8 cellular contexts compared by ENCODE assay signal in the genomic region with DNA sequence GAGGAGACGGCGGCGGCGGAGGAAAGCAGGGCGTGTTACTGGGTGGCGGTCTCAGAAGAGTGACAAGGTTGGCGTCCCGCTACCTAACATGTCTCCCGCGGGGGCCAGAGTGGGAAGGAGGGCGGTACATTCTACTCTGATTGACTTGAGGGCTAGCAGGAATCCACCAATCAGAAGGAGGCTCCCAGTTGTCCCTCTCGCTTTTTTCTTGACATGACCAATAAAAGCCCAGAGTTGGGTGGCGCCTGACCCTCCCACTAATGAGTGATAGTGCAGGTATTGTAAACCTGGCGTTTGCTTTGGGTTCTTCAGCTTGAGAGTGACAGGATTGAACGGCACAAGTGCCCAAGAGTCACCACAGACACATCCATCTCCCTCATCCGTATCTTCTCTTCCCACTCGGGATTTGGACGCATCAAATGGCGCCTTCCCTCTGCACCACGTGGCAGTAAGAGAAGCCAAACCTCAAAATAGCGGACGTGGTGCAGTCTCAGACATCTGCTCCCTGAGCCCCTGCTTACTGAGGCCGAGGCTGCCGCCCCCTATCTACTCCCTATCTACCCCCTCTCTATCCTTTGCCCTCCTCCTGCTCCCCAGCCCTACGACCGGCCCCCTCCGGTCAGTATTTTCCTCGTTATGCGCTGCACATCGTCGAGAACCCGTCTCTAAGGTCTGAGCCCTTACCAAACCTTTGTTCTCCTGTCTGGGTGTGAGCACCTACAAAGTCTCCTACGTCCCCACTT. TPM values are rescaled to one million over a fixed set of nuclear protein-coding genes. Genes with fewer than 3 reads are reported as not detected.
DNase-seq lines count a peak whose midpoint lies in the region; ATAC-seq and TF ChIP-seq lines count a peak whose summit lies in the region.

No MANE protein-coding gene starts in this region.

- H3K27ac Mint-ChIP-seq in activated CD4-positive, alpha-beta T cell treated with anti-CD3 and anti-CD28 coated beads for 36 hours: peak overlapping the region; percentile 94

- H3K4me1 ChIP-seq in BE2C: no peaks in the 10 kb centered on the region

- peak; percentile 87 for ATAC-seq in HG03439 (IDR thresholded peaks at IDR 0.05; ENCODE audit: unreplicated experiment)
- ATAC-seq in activated CD4-positive, alpha-beta T cell treated with anti-CD3 and anti-CD28 coated beads for 36 hours: peak; percentile 94

- peaks cover 7% of the 10 kb centered on the region for H3K36me3 Mint-ChIP-seq in activated CD4-positive, alpha-beta T cell treated with anti-CD3 and anti-CD28 coated beads for 36 hours (ENCODE audit: low read depth)

- TF ChIP-seq CTCF in BE2C (IDR thresholded peaks at IDR 0.05; ENCODE audit: low read depth, low read length): no peak

- H3K9me3 ChIP-seq in BE2C: no peaks in the 10 kb centered on the region

- H3K27ac ChIP-seq in cingulate gyrus (ENCODE audit: low read depth, low read length): peak overlapping the region; percentile 76
- peak overlapping the region; percentile 95 for H3K27ac ChIP-seq in layer of hippocampus (ENCODE audit: low read depth, low read length)

- H3K27me3 Mint-ChIP-seq in activated CD4-positive, alpha-beta T cell treated with anti-CD3 and anti-CD28 coated beads for 36 hours: no peaks in the 10 kb centered on the region

- H3K4me3 Mint-ChIP-seq in activated CD4-positive, alpha-beta T cell treated with anti-CD3 and anti-CD28 coated beads for 36 hours: peak overlapping the region; percentile 99

- DNase-seq in BE2C: peak; percentile 86
- DNase-seq in GM19238 (ENCODE audit: insufficient read length, low spot score): peak; percentile 85
- peak; percentile 95 for DNase-seq in NCI-H510A (lab: John Stamatoyannopoulos, UW)
- DNase-seq in activated CD4-positive, alpha-beta T cell treated with anti-CD3 and anti-CD28 coated beads for 36 hours: peak; percentile 93
- DNase-seq in stimulated activated CD4-positive, alpha-beta T cell treated with anti-CD3 and anti-CD28 coated beads, Interleukin-1b, Interleukin-23, amount 100 ng/mL, for 4 hours (ENCODE audit: low read depth in 2 of 2): peak; percentile 71 to 82

- no peaks in the 10 kb centered on the region for H3K9me3 Mint-ChIP-seq in activated CD4-positive, alpha-beta T cell treated with anti-CD3 and anti-CD28 coated beads for 36 hours (ENCODE audit: low read depth)

- POLR2A ChIA-PET in activated CD4-positive, alpha-beta T cell treated with anti-CD3 and anti-CD28 coated beads for 36 hours (lab: Charles Lee): interaction anchor here (0.8 to 1.1 kb wide), 3 partner anchors 8 to 317 kb away, joined by 3 to 5 read pairs (median 3); partner anchors contain the start of gene XPO1

- peaks cover 20% of the 10 kb centered on the region for H3K4me1 Mint-ChIP-seq in activated CD4-positive, alpha-beta T cell treated with anti-CD3 and anti-CD28 coated beads for 36 hours

- CTCF ChIA-PET in activated CD4-positive, alpha-beta T cell treated with anti-CD3 and anti-CD28 coated beads for 36 hours (lab: Charles Lee): interaction anchor here (0.6 to 1.3 kb wide), 2 partner anchors 316 to 407 kb away, joined by 4 read pairs; partner anchors contain the start of gene XPO1

- peak overlapping the region; percentile 85 for H3K4me3 ChIP-seq in BE2C (ENCODE audit: low read depth, low read length)

- H3K27me3 ChIP-seq in BE2C (no peaks in the 10 kb centered on the region), layer of hippocampus (ENCODE audit: control insufficient read depth, insufficient read depth, low read length) (no peaks in the 10 kb centered on the region)

- intact Hi-C loops in activated CD4-positive, alpha-beta T cell treated with anti-CD3 and anti-CD28 coated beads for 36 hours (cut with DNase I, micrococcal nuclease): loop anchor here (1.0 to 5.0 kb wide), 13 partner anchors 34 to 972 kb away; partner anchors contain the start of genes CCT4 (in 2 of the 2), PEX13 (in 2 of the 2), XPO1 (in 2 of the 2) and B3GNT2 (in 1 of the 2)

- no peaks in the 10 kb centered on the region for H3K36me3 ChIP-seq in BE2C

RNA-seq across cellular contexts. Expression of gene FAM161A, which starts 0.7 kb away (rescaled TPM):
- polyA plus RNA-seq in BE2C (2012; ENCODE audit: insufficient read depth, insufficient read length, low read depth): 0.60 TPM
- total RNA-seq in activated CD4-positive, alpha-beta T cell treated with anti-CD3 and anti-CD28 coated beads for 36 hours: 1 to 10 TPM; 6.2 to 7.3 TPM

RNA-seq across cellular contexts. Expression of gene CCT4, which starts 33.9 kb away (rescaled TPM):
- 99.2 TPM for polyA plus RNA-seq in BE2C (2012; ENCODE audit: insufficient read depth, insufficient read length, low read depth)
- total RNA-seq in activated CD4-positive, alpha-beta T cell treated with anti-CD3 and anti-CD28 coated beads for 36 hours: 100 to 1,000 TPM; 255 to 373 TPM

RNA-seq across cellular contexts. Expression of gene COMMD1, which starts 50.9 kb away (rescaled TPM):
- polyA plus RNA-seq in BE2C (2012; ENCODE audit: insufficient read depth, insufficient read length, low read depth): 18.6 TPM
- 10 to 100 TPM; 29.3 to 36.1 TPM for total RNA-seq in activated CD4-positive, alpha-beta T cell treated with anti-CD3 and anti-CD28 coated beads for 36 hours

Comparison
In these comparisons a context has a peak if more than half of its experiments do, and no peak if none do; other contexts are left out.
1. Peak in every context shown above with its lines: DNase-seq, ATAC-seq, H3K4me3 ChIP-seq and H3K27ac ChIP-seq.